18 cellular contexts compared by ENCODE assay signal in genomic region chr7:78041409-78041808, GRCh38.
DNase-seq lines count a peak whose midpoint lies in the region; ATAC-seq and TF ChIP-seq lines count a peak whose summit lies in the region.
"Had no signal": no experiment of that assay in that cellular context is flagged by ENCODE, and none has a peak within 500 bp of the region (broad histone marks: within the 10 kb centered on the region; RNA-seq: fewer than 3 reads in every experiment).

No MANE protein-coding gene starts in this region.

- no peaks in the 10 kb centered on the region for H3K36me3 Mint-ChIP-seq in central memory CD8-positive, alpha-beta T cell (ENCODE audit: insufficient read depth)
- H3K36me3 Mint-ChIP-seq in progenitor cell of endocrine pancreas (ENCODE audit: insufficient read depth) = peaks cover 1% of the 10 kb centered on the region
- no peaks in the 10 kb centered on the region for H3K36me3 Mint-ChIP-seq in T-helper 2 cell treated with Interferon-gamma antibody and Interleukin-4, amounts not matched to agents 5 μg/mL and 100 μg/mL, for 36 hours (ENCODE audit: low read depth)
- H3K36me3 Mint-ChIP-seq: CD14-positive monocyte; CD4-positive, alpha-beta memory T cell had no signal

- no peaks in the 10 kb centered on the region for H3K4me1 Mint-ChIP-seq in central memory CD8-positive, alpha-beta T cell
- H3K4me1 Mint-ChIP-seq in progenitor cell of endocrine pancreas (ENCODE audit: low read depth) = peaks cover 23% of the 10 kb centered on the region
- no peaks in the 10 kb centered on the region for H3K4me1 Mint-ChIP-seq in T-helper 2 cell treated with Interferon-gamma antibody and Interleukin-4, amounts not matched to agents 5 μg/mL and 100 μg/mL, for 36 hours (ENCODE audit: low read depth)

- H3K27me3 ChIP-seq in BLaER1 treated with 17β-estradiol and CSF1 and Interleukin-3, amounts not matched to agents 10 nM and 100 nM = no peaks in the 10 kb centered on the region
- no peaks in the 10 kb centered on the region for H3K27me3 ChIP-seq in WERI-Rb-1 (ENCODE audit: insufficient read depth, low read depth, severe bottlenecking)

- no peak overlapping the region for H3K9ac ChIP-seq in BLaER1 treated with 17β-estradiol and CSF1 and Interleukin-3, amounts not matched to agents 10 nM and 100 nM

- H3K27ac ChIP-seq in BLaER1 treated with 17β-estradiol and CSF1 and Interleukin-3, amounts not matched to agents 10 nM and 100 nM = peak overlapping the region in 3 of 11 experiments; percentile 22 to 49 (median 29); a peak in 3 of 22 replicates
- H3K27ac ChIP-seq in HEK293 (ENCODE audit: extremely low read depth, low read depth, low read length) (no peak overlapping the region), WERI-Rb-1 (no peak overlapping the region)

- peaks cover 36% of the 10 kb centered on the region for H3K27me3 Mint-ChIP-seq in central memory CD8-positive, alpha-beta T cell
- no peaks in the 10 kb centered on the region for H3K27me3 Mint-ChIP-seq in progenitor cell of endocrine pancreas
- peaks cover 7% of the 10 kb centered on the region for H3K27me3 Mint-ChIP-seq in T-helper 2 cell treated with Interferon-gamma antibody and Interleukin-4, amounts not matched to agents 5 μg/mL and 100 μg/mL, for 36 hours (ENCODE audit: low read depth)

- CTCF ChIA-PET in HEK293 (lab: Yijun Ruan, JAX) = interaction anchor here (1.0 to 3.8 kb wide), 6 partner anchors 9 to 101 kb away, joined by 4 to 37 read pairs (median 8); no protein-coding TSS in a partner anchor
- CTCF ChIA-PET in HEK293T (lab: Yijun Ruan, JAX) = interaction anchor here (0.5 to 2.5 kb wide), 5 partner anchors 10 to 61 kb away, joined by 3 to 9 read pairs (median 3); no protein-coding TSS in a partner anchor

- no peaks in the 10 kb centered on the region for H3K9me3 Mint-ChIP-seq in central memory CD8-positive, alpha-beta T cell
- no peaks in the 10 kb centered on the region for H3K9me3 Mint-ChIP-seq in progenitor cell of endocrine pancreas (ENCODE audit: low read depth)
- H3K9me3 Mint-ChIP-seq in T-helper 2 cell treated with Interferon-gamma antibody and Interleukin-4, amounts not matched to agents 5 μg/mL and 100 μg/mL, for 36 hours = no peaks in the 10 kb centered on the region
- H3K9me3 Mint-ChIP-seq: CD14-positive monocyte; CD4-positive, alpha-beta memory T cell; GM23338; H9 had no signal

- H3K36me3 ChIP-seq in BLaER1 treated with 17β-estradiol and CSF1 and Interleukin-3, amounts not matched to agents 10 nM and 100 nM = no peaks in the 10 kb centered on the region
- H3K36me3 ChIP-seq in HEK293 (ENCODE audit: control insufficient read depth in 2 of 2, insufficient read depth in 1 of 2, low read length in 2 of 2) (no peaks in the 10 kb centered on the region), WERI-Rb-1 (no peaks in the 10 kb centered on the region)

- H3K4me3 Mint-ChIP-seq in central memory CD8-positive, alpha-beta T cell = no peak overlapping the region
- H3K4me3 Mint-ChIP-seq in progenitor cell of endocrine pancreas (ENCODE audit: low read depth) = no peak overlapping the region
- H3K4me3 Mint-ChIP-seq in T-helper 2 cell treated with Interferon-gamma antibody and Interleukin-4, amounts not matched to agents 5 μg/mL and 100 μg/mL, for 36 hours = no peak overlapping the region
- H3K4me3 Mint-ChIP-seq: CD14-positive monocyte, GM23338, H9 had no signal

- POLR2A ChIA-PET in HEK293 (lab: Yijun Ruan, JAX) (interaction anchor here (0.8 kb wide), 1 partner anchor 21 kb away, joined by 3 read pairs; no protein-coding TSS in a partner anchor), HEK293T (lab: Yijun Ruan, JAX) (no interaction called here)

- no peak for DNase-seq in central memory CD8-positive, alpha-beta T cell (ENCODE audit: low spot score in 2 of 2)
- DNase-seq in progenitor cell of endocrine pancreas (ENCODE audit: low spot score, unreplicated experiment) (no peak), HEK293T (ENCODE audit: extremely low spot score) (no peak), WERI-Rb-1 (no peak)
- DNase-seq in stimulated activated CD4-positive, alpha-beta T cell treated with anti-CD3 and anti-CD28 coated beads, Interleukin-15, amount 100 ng/mL, for 24 hours = no peak
- DNase-seq in T-helper 2 cell treated with Interferon-gamma antibody and Interleukin-4, amounts not matched to agents 5 μg/mL and 100 μg/mL, for 36 hours (ENCODE audit: low spot score) = no peak
- DNase-seq: Calu3; CD4-positive, alpha-beta memory T cell; COR-L47; DMS53; DMS79 treated with DMSO at 0.1 percent for 48 hours; GF-D8; H9 had no signal

- no peaks in the 10 kb centered on the region for H4K20me1 ChIP-seq in BLaER1 treated with 17β-estradiol and CSF1 and Interleukin-3, amounts not matched to agents 10 nM and 100 nM

- ATAC-seq in central memory CD8-positive, alpha-beta T cell (replicated peaks; ENCODE audit: extremely low read depth, poor library complexity, severe bottlenecking) = no peak
- ATAC-seq: HCT116 had no signal

- no peak overlapping the region for H3K4me3 ChIP-seq in BLaER1 treated with 17β-estradiol and CSF1 and Interleukin-3, amounts not matched to agents 10 nM and 100 nM
- H3K4me3 ChIP-seq in HEK293 (ENCODE audit: low read depth, low read length) (no peak overlapping the region), WERI-Rb-1 (ENCODE audit: low read depth, low read length) (no peak overlapping the region)
- H3K4me3 ChIP-seq: GM23338 had no signal

- TF ChIP-seq CTCF in HEK293 (tag by site-specific recombination; IDR thresholded peaks at IDR 0.05) (no peak), progenitor cell of endocrine pancreas (IDR thresholded peaks at IDR 0.05; ENCODE audit: unreplicated experiment) (no peak), WERI-Rb-1 (IDR thresholded peaks at IDR 0.05; ENCODE audit: low read depth, low read length) (no peak)

- peak overlapping the region in 7 of 11 experiments; percentile 6 to 38 (median 26); a peak in 12 of 22 replicates for H3K4me2 ChIP-seq in BLaER1 treated with 17β-estradiol and CSF1 and Interleukin-3, amounts not matched to agents 10 nM and 100 nM

- H3K9me3 ChIP-seq in BLaER1 treated with 17β-estradiol and CSF1 and Interleukin-3, amounts not matched to agents 10 nM and 100 nM (replicated peaks in 1 of 11) = peaks cover 5 to 25% (median 11%) of the 10 kb centered on the region in 11 experiments; a peak in 15 of 22 replicates
- no peaks in the 10 kb centered on the region for H3K9me3 ChIP-seq in HEK293 (ENCODE audit: control insufficient read depth, insufficient read depth, low read depth, low read length)
- no peaks in the 10 kb centered on the region for H3K9me3 ChIP-seq in WERI-Rb-1 (ENCODE audit: severe bottlenecking)

- H3K4me1 ChIP-seq in BLaER1 treated with 17β-estradiol and CSF1 and Interleukin-3, amounts not matched to agents 10 nM and 100 nM = peaks cover 0 to 32% (median 22%) of the 10 kb centered on the region in 10 experiments; a peak in 12 of 20 replicates
- no peaks in the 10 kb centered on the region for H3K4me1 ChIP-seq in HEK293 (ENCODE audit: control insufficient read depth, insufficient read depth, low read length)

- H3K27ac Mint-ChIP-seq in central memory CD8-positive, alpha-beta T cell (ENCODE audit: low read depth) = peak overlapping the region; percentile 41
- H3K27ac Mint-ChIP-seq in progenitor cell of endocrine pancreas = peak overlapping the region; percentile 20
- H3K27ac Mint-ChIP-seq in T-helper 2 cell treated with Interferon-gamma antibody and Interleukin-4, amounts not matched to agents 5 μg/mL and 100 μg/mL, for 36 hours = no peak overlapping the region
- H3K27ac Mint-ChIP-seq: CD4-positive, alpha-beta memory T cell; GM23338 had no signal

TF ChIP-seq in HEK293, 187 proteins besides CTCF, POLR2A, EP300 and RAD21:
- TF ChIP-seq ZFP41 (tag by site-specific recombination; IDR thresholded peaks at IDR 0.05; ENCODE audit: borderline replicate concordance) (no peak), EGR2 (tag by site-specific recombination; IDR thresholded peaks at IDR 0.05; ENCODE audit: low read depth) (peak; percentile 42; the same call in 1 of the 2 replicates), ZFHX2 (tag by site-specific recombination; conservative IDR thresholded peaks at IDR 0.05) (peak; percentile 59)
TF ChIP-seq in HEK293: peak in this region for 2.

TF ChIP-seq in HEK293T, 16 proteins besides CTCF, POLR2A, EP300 and RAD21:
- TF ChIP-seq ARNT (IDR thresholded peaks at IDR 0.05) (no peak), NFRKB (IDR thresholded peaks at IDR 0.05) (no peak), BHLHE40 (IDR thresholded peaks at IDR 0.05; ENCODE audit: borderline replicate concordance) (no peak), ZNF384 (IDR thresholded peaks at IDR 0.05) (no peak), FOXM1 (IDR thresholded peaks at IDR 0.05; ENCODE audit: borderline replicate concordance) (no peak), FOXA1 (IDR thresholded peaks at IDR 0.05) (no peak)
